In genomic region chr16:10919003-10919351, GRCh38 we compare ENCODE assay signal across 12 cellular contexts. TPM values are rescaled to one million over a fixed set of nuclear protein-coding genes. Genes with fewer than 3 reads are reported as not detected.
DNase-seq lines count a peak whose midpoint lies in the region; ATAC-seq, FAIRE-seq and TF ChIP-seq lines count a peak whose summit lies in the region.
"Had no signal": no experiment of that assay in that cellular context is flagged by ENCODE, and none has a peak within 500 bp of the region (broad histone marks: within the 10 kb centered on the region; RNA-seq: fewer than 3 reads in every experiment).

No MANE protein-coding gene starts in this region.

- H3K27ac ChIP-seq in BLaER1 (no peak overlapping the region), K562 (ENCODE audit: extremely low read depth, low read depth, low read length) (no peak overlapping the region), psoas muscle (peak overlapping the region; percentile 91), GM23338 (ENCODE audit: low read depth) (no peak overlapping the region)

- H3K9me2 ChIP-seq in GM23338 (ENCODE audit: insufficient read depth): no peaks in the 10 kb centered on the region

- peaks cover 77% of the 10 kb centered on the region for H4K20me1 ChIP-seq in BLaER1
- H4K20me1 ChIP-seq in K562 (replicated peaks; ENCODE audit: control insufficient read depth, insufficient read depth, low read length): no peaks in the 10 kb centered on the region
- no peaks in the 10 kb centered on the region for H4K20me1 ChIP-seq in GM23338 (replicated peaks; ENCODE audit: insufficient read depth)

- no peak for TF ChIP-seq EP300 in K562 (IDR thresholded peaks at IDR 0.05; ENCODE audit: low read length)

- no peaks in the 10 kb centered on the region for H3K9me1 ChIP-seq in K562 (ENCODE audit: control insufficient read depth, insufficient read depth, low read length)

- 33% methylated on average over 7 of the region's 7 CpGs for WGBS in K562 (ENCODE audit: insufficient coverage, low coverage, missing lambda C conversion rate)
- 48 to 53% (median 50%) methylated on average over 7 of the region's 7 CpGs for WGBS in psoas muscle, 3 donors

- H3K4me1 Mint-ChIP-seq in IgD-negative memory B cell (peaks cover 25 to 38% (median 32%) of the 10 kb centered on the region in 3 donors), GM23338 (peaks cover 2% of the 10 kb centered on the region; the same call in 1 of the 3 replicates)

- no peaks in the 10 kb centered on the region for H3F3A ChIP-seq in GM23338 (replicated peaks; ENCODE audit: low read depth)

- H3K36me3 ChIP-seq in BLaER1: peaks cover 99% of the 10 kb centered on the region
- H3K36me3 ChIP-seq in K562 (ENCODE audit: control insufficient read depth, insufficient read depth, low read length): no peaks in the 10 kb centered on the region
- H3K36me3 ChIP-seq in psoas muscle (ENCODE audit: insufficient read depth in 1 of 2, low read depth in 1 of 2): no peaks in the 10 kb centered on the region
- no peaks in the 10 kb centered on the region for H3K36me3 ChIP-seq in GM23338 (ENCODE audit: insufficient read depth)

- no peaks in the 10 kb centered on the region for H3K27me3 ChIP-seq in BLaER1
- peaks cover 4 to 17% of the 10 kb centered on the region in 2 experiments; a peak in 4 of 5 replicates for H3K27me3 ChIP-seq in K562 (ENCODE audit: control insufficient read depth in 2 of 2, insufficient read depth in 2 of 2, low read length in 2 of 2)
- no peaks in the 10 kb centered on the region for H3K27me3 ChIP-seq in psoas muscle (ENCODE audit: insufficient read depth in 3 of 3, low read length in 2 of 3)
- H3K27me3 ChIP-seq in GM23338 (ENCODE audit: insufficient read depth): no peaks in the 10 kb centered on the region
- H3K27me3 ChIP-seq: dorsolateral prefrontal cortex had no signal

- H3K4me3 Mint-ChIP-seq in IgD-negative memory B cell (peak overlapping the region in 3 of 4 donors; percentile 39 to 68 (median 55)), GM23338 (no peak overlapping the region)
- H3K4me3 Mint-ChIP-seq: activated CD4-positive, alpha-beta T cell treated with anti-CD3 and anti-CD28 coated beads for 36 hours had no signal

- ATAC-seq in K562 (no peak), psoas muscle (no peak), GM18867 (IDR thresholded peaks at IDR 0.05; ENCODE audit: unreplicated experiment) (no peak), GM23338 (no peak), GM21723 (IDR thresholded peaks at IDR 0.05; ENCODE audit: unreplicated experiment) (no peak)

- no TSS peak for BruUV-seq in K562 (replicated peaks; lab: Mats Ljungman, UMichigan)

- H3K9ac ChIP-seq in BLaER1: no peak overlapping the region
- no peak overlapping the region for H3K9ac ChIP-seq in K562 (ENCODE audit: insufficient read depth in 1 of 2, low read depth in 2 of 2, low read length in 2 of 2)

- H2AFZ ChIP-seq in K562 (ENCODE audit: low read depth, low read length): no peak overlapping the region
- H2AFZ ChIP-seq in GM23338: no peak overlapping the region

- TF ChIP-seq POLR2A in K562 (conservative IDR thresholded peaks at IDR 0.05): no peak

- H3K4me2 ChIP-seq in BLaER1 (peak overlapping the region; percentile 37; the same call in 1 of the 2 replicates), K562 (ENCODE audit: insufficient read depth, low read length) (no peak overlapping the region), GM23338 (no peak overlapping the region)

- TF ChIP-seq CTCF in K562 (IDR thresholded peaks at IDR 0.05 in 2 of 3, conservative IDR thresholded peaks at IDR 0.05 in 1 of 3; ENCODE audit: insufficient read depth in 2 of 3, low read depth in 1 of 3, low read length in 3 of 3) (no peak), psoas muscle (IDR thresholded peaks at IDR 0.05) (no peak), GM23338 (conservative IDR thresholded peaks at IDR 0.05; ENCODE audit: low read depth in 2 of 2) (no peak)

- H3K79me2 ChIP-seq in K562 (ENCODE audit: control insufficient read depth, insufficient read depth, low read length): no peaks in the 10 kb centered on the region
- H3K79me2 ChIP-seq in GM23338 (replicated peaks; ENCODE audit: insufficient read depth): no peaks in the 10 kb centered on the region

- no peaks in the 10 kb centered on the region for H3K9me3 Mint-ChIP-seq in IgD-negative memory B cell
- no peaks in the 10 kb centered on the region for H3K9me3 Mint-ChIP-seq in GM23338
- H3K9me3 Mint-ChIP-seq: naive thymus-derived CD4-positive, alpha-beta T cell had no signal

- intact Hi-C loops in K562 (cut with micrococcal nuclease) (loop anchor here (5.0 kb wide), 1 partner anchor 182 kb away; no protein-coding TSS in a partner anchor), psoas muscle (cut with DNase I) (loop anchor here (2.0 to 10.0 kb wide), 7 partner anchors 32 to 662 kb away; partner anchors contain the start of gene NUBP1 (in 1 of the 2))

- H3K4me1 ChIP-seq in BLaER1 (peaks cover 64% of the 10 kb centered on the region), K562 (replicated peaks in 1 of 2; ENCODE audit: control insufficient read depth in 2 of 2, insufficient read depth in 2 of 2, low read length in 2 of 2) (peaks cover 3 to 13% of the 10 kb centered on the region in 2 experiments; a peak in 2 of 5 replicates), psoas muscle (peaks cover 40% of the 10 kb centered on the region), GM23338 (ENCODE audit: insufficient read depth) (no peaks in the 10 kb centered on the region; the same call in 1 of the 2 replicates)

- no peak for TF ChIP-seq RAD21 in K562 (CRISPR knock-in tag; conservative IDR thresholded peaks at IDR 0.05 in 1 of 2, IDR thresholded peaks at IDR 0.05 in 1 of 2)

- no peaks in the 10 kb centered on the region for H3K27me3 Mint-ChIP-seq in IgD-negative memory B cell
- peaks cover 2% of the 10 kb centered on the region for H3K27me3 Mint-ChIP-seq in GM23338 (ENCODE audit: insufficient read depth, low read depth, poor library complexity)
- H3K27me3 Mint-ChIP-seq: activated CD4-positive, alpha-beta T cell treated with anti-CD3 and anti-CD28 coated beads for 36 hours; naive thymus-derived CD4-positive, alpha-beta T cell had no signal

- POLR2A ChIA-PET in K562 (lab: Yijun Ruan, JAX): interaction anchor here (0.6 to 1.3 kb wide), 5 partner anchors 8 to 414 kb away, joined by 3 to 6 read pairs (median 3); no protein-coding TSS in a partner anchor

- H3K9me3 ChIP-seq in BLaER1 (no peaks in the 10 kb centered on the region), K562 (replicated peaks; ENCODE audit: control insufficient read depth, insufficient read depth, low read depth, low read length) (no peaks in the 10 kb centered on the region), psoas muscle (no peaks in the 10 kb centered on the region)

- DNase-seq in K562 (ENCODE audit: extremely low read depth in 1 of 4, low spot score in 3 of 4) (no peak), psoas muscle (no peak), GM23338 (ENCODE audit: low spot score) (no peak), UCSD-AML1 (lab: John Stamatoyannopoulos, UW; ENCODE audit: unreplicated experiment) (no peak)

- CTCF ChIA-PET in K562 (lab: Yijun Ruan, JAX; ENCODE audit: low intra/inter-chr PET ratio): interaction anchor here (0.6 to 2.4 kb wide), 3 partner anchors 338 to 405 kb away, joined by 3 to 19 read pairs (median 4); no protein-coding TSS in a partner anchor

- FAIRE-seq in K562 (lab: Jason Lieb, UNC): no peak

- H3K27ac Mint-ChIP-seq in IgD-negative memory B cell: peak overlapping the region; percentile 86 to 91 (median 88)
- H3K27ac Mint-ChIP-seq in GM23338: no peak overlapping the region
- H3K27ac Mint-ChIP-seq: activated CD4-positive, alpha-beta T cell treated with anti-CD3 and anti-CD28 coated beads for 36 hours had no signal

- no peak overlapping the region for H3K4me3 ChIP-seq in BLaER1
- H3K4me3 ChIP-seq in K562: no peak overlapping the region
- H3K4me3 ChIP-seq in psoas muscle: no peak overlapping the region
- no peak overlapping the region for H3K4me3 ChIP-seq in GM23338

- H3K36me3 Mint-ChIP-seq in IgD-negative memory B cell (peaks cover 12% of the 10 kb centered on the region), GM23338 (ENCODE audit: low read depth) (no peaks in the 10 kb centered on the region)

- in situ Hi-C loops in K562 (cut with MboI): loop anchor here (10.0 kb wide), 1 partner anchor 244 kb away; no protein-coding TSS in a partner anchor

RNA-seq across cellular contexts. Expression of gene DEXI, which starts 23.3 kb away (rescaled TPM):
- polyA plus RNA-seq in IgD-negative memory B cell: 11.4 TPM
- total RNA-seq in K562 (2011; cell fraction: chromatin; rRNA removed; ENCODE audit: low replicate concordance): 19.9 and 32.5 TPM in 2 replicates
- 26.5 and 30.0 TPM in 2 replicates for total RNA-seq in K562 (2011; cell fraction: nucleolus; rRNA removed)
- 26.1 and 37.4 TPM in 2 replicates for total RNA-seq in K562 (2011; cell fraction: nucleoplasm; rRNA removed)
- total RNA-seq in K562 (2014; rRNA removed): 35.8 and 43.1 TPM in 2 replicates
- 18.2 and 22.0 TPM in 2 replicates for total RNA-seq in K562 (2014; rRNA removed; fragmentation: Illumina TruSeq; extraction: Trizol)
- total RNA-seq in K562 (2015; rRNA removed; fragmentation: Illumina TruSeq; extraction: Trizol): 29.6 and 31.3 TPM in 2 replicates
- 33.3 and 38.2 TPM in 2 replicates for total RNA-seq in K562 (2021)
- 20.0 and 24.5 TPM in 2 replicates for polyA plus RNA-seq in K562 (2011; rRNA removed)
- 35.9 and 65.4 TPM in 2 replicates for polyA plus RNA-seq in K562 (2011; cell fraction: cytosol; rRNA removed)
- polyA plus RNA-seq in K562 (2011; cell fraction: nucleus; rRNA removed): 24.2 and 31.3 TPM in 2 replicates
- 34.3 and 38.6 TPM in 2 replicates for polyA plus RNA-seq in K562 (2012)
- 39.2 and 40.1 TPM in 2 replicates for polyA plus RNA-seq in K562 (2014; fragmentation: Illumina TruSeq; extraction: Trizol)
- 1 to 10 TPM; 2.9 to 3.7 TPM for polyA plus RNA-seq in K562 (2014; fragmentation: Nextera tagmentation; extraction: Ambion mirVana)
- polyA plus RNA-seq in K562 (2014; rRNA removed): 21.1 and 31.5 TPM in 2 replicates
- polyA minus RNA-seq in K562 (2011; rRNA and poly(A)+ RNA removed): 25.2 and 29.1 TPM in 2 replicates
- 21.8 and 24.2 TPM in 2 replicates for polyA minus RNA-seq in K562 (2011; cell fraction: cytosol; rRNA and poly(A)+ RNA removed)
- 12.3 and 19.3 TPM in 2 replicates for polyA minus RNA-seq in K562 (2011; cell fraction: nucleus; rRNA and poly(A)+ RNA removed)
- 10 to 100 TPM; 71.9 to 95.1 (median 83.1) TPM for total RNA-seq in psoas muscle
- 100 to 1,000 TPM in 2 of 3 donors, 10 to 100 TPM in 1; 98.9 to 122 (median 104) TPM for polyA plus RNA-seq in psoas muscle
- 56.5 and 58.2 TPM in 2 replicates for total RNA-seq in GM23338 (2014; rRNA removed; shearing (Covaris generic))
- 25.7 and 26.5 TPM in 2 replicates for polyA plus RNA-seq in GM23338 (2016; fragmentation: Nextera tagmentation; extraction: Ambion mirVana)

RNA-seq across cellular contexts. Expression of gene CLEC16A, which starts 25.4 kb away (rescaled TPM):
- 21.1 TPM for polyA plus RNA-seq in IgD-negative memory B cell
- total RNA-seq in K562 (2011; cell fraction: chromatin; rRNA removed; ENCODE audit: low replicate concordance): 90.8 and 106 TPM in 2 replicates
- 41.2 and 41.7 TPM in 2 replicates for total RNA-seq in K562 (2011; cell fraction: nucleolus; rRNA removed)
- total RNA-seq in K562 (2011; cell fraction: nucleoplasm; rRNA removed): 59.0 and 65.7 TPM in 2 replicates
- 9.8 and 13.6 TPM in 2 replicates for total RNA-seq in K562 (2014; rRNA removed)
- total RNA-seq in K562 (2014; rRNA removed; fragmentation: Illumina TruSeq; extraction: Trizol): 11.4 and 13.2 TPM in 2 replicates
- 8.5 and 10.0 TPM in 2 replicates for total RNA-seq in K562 (2015; rRNA removed; fragmentation: Illumina TruSeq; extraction: Trizol)
- 22.1 and 22.3 TPM in 2 replicates for total RNA-seq in K562 (2021)
- 8.8 and 10.4 TPM in 2 replicates for polyA plus RNA-seq in K562 (2011; rRNA removed)
- 7.3 and 8.2 TPM in 2 replicates for polyA plus RNA-seq in K562 (2011; cell fraction: cytosol; rRNA removed)
- 13.4 and 16.9 TPM in 2 replicates for polyA plus RNA-seq in K562 (2011; cell fraction: nucleus; rRNA removed)
- polyA plus RNA-seq in K562 (2012): 13.6 and 19.6 TPM in 2 replicates
- 15.6 and 16.1 TPM in 2 replicates for polyA plus RNA-seq in K562 (2014; fragmentation: Illumina TruSeq; extraction: Trizol)
- 1 to 10 TPM in 1 of 2 experiments, under 1 TPM in 1; 1.00 to 1.4 TPM for polyA plus RNA-seq in K562 (2014; fragmentation: Nextera tagmentation; extraction: Ambion mirVana)
- 10.6 and 10.8 TPM in 2 replicates for polyA plus RNA-seq in K562 (2014; rRNA removed)
- 35.1 and 47.1 TPM in 2 replicates for polyA minus RNA-seq in K562 (2011; rRNA and poly(A)+ RNA removed)
- polyA minus RNA-seq in K562 (2011; cell fraction: cytosol; rRNA and poly(A)+ RNA removed): 21.8 and 27.7 TPM in 2 replicates
- polyA minus RNA-seq in K562 (2011; cell fraction: nucleus; rRNA and poly(A)+ RNA removed): 14.4 and 24.4 TPM in 2 replicates
- 10 to 100 TPM; 18.3 to 24.5 (median 22.4) TPM for total RNA-seq in psoas muscle
- 10 to 100 TPM; 13.1 to 28.1 (median 15.3) TPM for polyA plus RNA-seq in psoas muscle
- total RNA-seq in GM23338 (2014; rRNA removed; shearing (Covaris generic)): 17.3 and 24.1 TPM in 2 replicates
- 8.4 and 9.9 TPM in 2 replicates for polyA plus RNA-seq in GM23338 (2016; fragmentation: Nextera tagmentation; extraction: Ambion mirVana)

RNA-seq across cellular contexts. Expression of gene CIITA, which starts 42.0 kb away (rescaled TPM):
- 173 TPM for polyA plus RNA-seq in IgD-negative memory B cell
- 0.19 TPM in 1 of 2 replicates, not detected in the other for total RNA-seq in K562 (2011; cell fraction: chromatin; rRNA removed; ENCODE audit: low replicate concordance)
- total RNA-seq in K562 (2011; cell fraction: nucleolus; rRNA removed): not detected in 2 replicates
- 0.31 TPM in 1 of 2 replicates, not detected in the other for total RNA-seq in K562 (2011; cell fraction: nucleoplasm; rRNA removed)
- total RNA-seq in K562 (2014; rRNA removed): not detected in 2 replicates
- not detected in 2 replicates for total RNA-seq in K562 (2014; rRNA removed; fragmentation: Illumina TruSeq; extraction: Trizol)
- total RNA-seq in K562 (2015; rRNA removed; fragmentation: Illumina TruSeq; extraction: Trizol): 0.04 and 0.11 TPM in 2 replicates
- total RNA-seq in K562 (2021): 0.20 and 0.38 TPM in 2 replicates
- not detected in 2 replicates for polyA plus RNA-seq in K562 (2011; rRNA removed)
- polyA plus RNA-seq in K562 (2011; cell fraction: cytosol; rRNA removed): not detected in 2 replicates
- 0.04 and 0.13 TPM in 2 replicates for polyA plus RNA-seq in K562 (2011; cell fraction: nucleus; rRNA removed)
- polyA plus RNA-seq in K562 (2012): 0.23 and 0.25 TPM in 2 replicates
- not detected in 2 replicates for polyA plus RNA-seq in K562 (2014; fragmentation: Illumina TruSeq; extraction: Trizol)
- under 1 TPM; 0.01 to 0.08 TPM for polyA plus RNA-seq in K562 (2014; fragmentation: Nextera tagmentation; extraction: Ambion mirVana)
- polyA plus RNA-seq in K562 (2014; rRNA removed): 0.11 TPM in 1 of 2 replicates, not detected in the other
- polyA minus RNA-seq in K562 (2011; rRNA and poly(A)+ RNA removed): 0.06 TPM in 1 of 2 replicates, not detected in the other
- polyA minus RNA-seq in K562 (2011; cell fraction: cytosol; rRNA and poly(A)+ RNA removed): not detected in 2 replicates
- not detected in 2 replicates for polyA minus RNA-seq in K562 (2011; cell fraction: nucleus; rRNA and poly(A)+ RNA removed)
- 10 to 100 TPM in 1 of 4 donors, 1 to 10 TPM in 3; 2.9 to 13.8 (median 5.2) TPM for total RNA-seq in psoas muscle
- 10 to 100 TPM in 1 of 3 donors, 1 to 10 TPM in 2; 2.3 to 15.3 (median 4.1) TPM for polyA plus RNA-seq in psoas muscle
- 0.10 TPM in 1 of 2 replicates, not detected in the other for total RNA-seq in GM23338 (2014; rRNA removed; shearing (Covaris generic))
- polyA plus RNA-seq in GM23338 (2016; fragmentation: Nextera tagmentation; extraction: Ambion mirVana): 0.57 and 1.2 TPM in 2 replicates
- total RNA-seq: H7 had no signal

Comparison
In these comparisons a context has a peak if more than half of its experiments do, and no peak if none do; other contexts are left out.
1. RNA of gene CIITA, which starts 42.0 kb away (polyA plus RNA-seq): 173 TPM in IgD-negative memory B cell (single experiment); 2.3 to 15.3 TPM in psoas muscle, 0.57 to 1.2 TPM in GM23338 and 0.01 to 0.25 TPM in K562; every median in the first group is over 10 times any median in the second.